8 cellular contexts compared by ENCODE assay signal in genomic region chr4:148442830-148443549, GRCh38. TPM values are rescaled to one million over a fixed set of nuclear protein-coding genes. Genes with fewer than 3 reads are reported as not detected.
DNase-seq lines count a peak whose midpoint lies in the region; ATAC-seq and TF ChIP-seq lines count a peak whose summit lies in the region.

No MANE protein-coding gene starts in this region.

- peak; percentile 3 to 5 for ATAC-seq in naive thymus-derived CD8-positive, alpha-beta T cell

- no peak overlapping the region for H3K27ac ChIP-seq in SK-N-MC

- H3K4me1 Mint-ChIP-seq in naive thymus-derived CD8-positive, alpha-beta T cell: peaks cover 28 to 56% (median 53%) of the 10 kb centered on the region in 4 donors

- peak overlapping the region; percentile 93 to 100 (median 100) for H3K4me3 Mint-ChIP-seq in naive thymus-derived CD8-positive, alpha-beta T cell

- in situ Hi-C loops in KBM-7 (cut with MboI; ENCODE audit: low pct_unique_long_range_greater_than_20kb, low sequenced_read_pairs): no loop called here

- peak overlapping the region; percentile 33 for H3K9ac ChIP-seq in SK-N-MC (ENCODE audit: insufficient read length)

- intact Hi-C loops in posterior vena cava (cut with DNase I): no loop called here

- peak overlapping the region; percentile 76 for H3K4me3 ChIP-seq in GM12864 (ENCODE audit: low read depth, low read length)
- peak overlapping the region; percentile 57 for H3K4me3 ChIP-seq in HFF-Myc (replicated peaks; ENCODE audit: low read depth, low read length)
- H3K4me3 ChIP-seq in SK-N-MC: peak overlapping the region; percentile 78

- no peaks in the 10 kb centered on the region for H3K9me3 ChIP-seq in SK-N-MC (ENCODE audit: low read depth, low read length)

- H3K27ac Mint-ChIP-seq in naive thymus-derived CD8-positive, alpha-beta T cell: peak overlapping the region; percentile 95 to 100 (median 99)

- DNase-seq in GM12864 (ENCODE audit: low read depth) (no peak), HFF-Myc (ENCODE audit: extremely low read depth, low read depth) (no peak), SK-N-MC (ENCODE audit: low read depth, low spot score) (no peak), erythroblast (lab: John Stamatoyannopoulos, UW) (no peak), KBM-7 (no peak), GDM1 (lab: John Stamatoyannopoulos, UW) (no peak), posterior vena cava (ENCODE audit: low spot score) (no peak)
- no peak for DNase-seq in naive thymus-derived CD8-positive, alpha-beta T cell

- H3K36me3 ChIP-seq in SK-N-MC (ENCODE audit: insufficient read depth, low read length): no peaks in the 10 kb centered on the region

- peak; percentile 51 for TF ChIP-seq POLR2A in erythroblast (IDR thresholded peaks at IDR 0.05; ENCODE audit: low read length)

- POLR2A ChIA-PET in naive thymus-derived CD8-positive, alpha-beta T cell (lab: Charles Lee): interaction anchor here (0.6 to 9.2 kb wide), 47 partner anchors 8 to 1509 kb away, joined by 3 to 304 read pairs (median 4); partner anchors contain the start of genes ARHGAP10, PRMT9 and TMEM184C

- TF ChIP-seq CTCF in GM12864 (IDR thresholded peaks at IDR 0.05; ENCODE audit: low read depth, low read length, missing control alignments) (no peak), HFF-Myc (IDR thresholded peaks at IDR 0.05; ENCODE audit: low read depth, low read length, missing control alignments) (no peak)

- H3K36me3 Mint-ChIP-seq in naive thymus-derived CD8-positive, alpha-beta T cell: no peaks in the 10 kb centered on the region

- H3K27me3 Mint-ChIP-seq in naive thymus-derived CD8-positive, alpha-beta T cell: peaks cover 0 to 15% (median 0%) of the 10 kb centered on the region in 5 donors

- H3K9me3 Mint-ChIP-seq in naive thymus-derived CD8-positive, alpha-beta T cell: no peaks in the 10 kb centered on the region

RNA-seq across cellular contexts. Expression of gene NR3C2, which starts 0.8 kb away (rescaled TPM):
- 10 to 100 TPM; 50.7 to 53.5 TPM for total RNA-seq in naive thymus-derived CD8-positive, alpha-beta T cell
- 1 to 10 TPM; 6.8 to 9.4 (median 9.2) TPM for polyA plus RNA-seq in naive thymus-derived CD8-positive, alpha-beta T cell
- 10 to 100 TPM; 10.0 to 11.2 TPM for total RNA-seq in posterior vena cava

Comparison
In these comparisons a context has a peak if more than half of its experiments do, and no peak if none do; other contexts are left out.
1. RNA of gene NR3C2, which starts 0.8 kb away (total RNA-seq): 50.7 to 53.5 TPM in naive thymus-derived CD8-positive, alpha-beta T cell; 10.0 to 11.2 TPM in posterior vena cava; every median in the first group is over 4 times any median in the second.
2. Peak in every context shown above with its lines, with median percentiles within 50 percentile points of each other: H3K4me3 ChIP-seq.